ENCODE assay signal across 8 cellular contexts in the genomic region with DNA sequence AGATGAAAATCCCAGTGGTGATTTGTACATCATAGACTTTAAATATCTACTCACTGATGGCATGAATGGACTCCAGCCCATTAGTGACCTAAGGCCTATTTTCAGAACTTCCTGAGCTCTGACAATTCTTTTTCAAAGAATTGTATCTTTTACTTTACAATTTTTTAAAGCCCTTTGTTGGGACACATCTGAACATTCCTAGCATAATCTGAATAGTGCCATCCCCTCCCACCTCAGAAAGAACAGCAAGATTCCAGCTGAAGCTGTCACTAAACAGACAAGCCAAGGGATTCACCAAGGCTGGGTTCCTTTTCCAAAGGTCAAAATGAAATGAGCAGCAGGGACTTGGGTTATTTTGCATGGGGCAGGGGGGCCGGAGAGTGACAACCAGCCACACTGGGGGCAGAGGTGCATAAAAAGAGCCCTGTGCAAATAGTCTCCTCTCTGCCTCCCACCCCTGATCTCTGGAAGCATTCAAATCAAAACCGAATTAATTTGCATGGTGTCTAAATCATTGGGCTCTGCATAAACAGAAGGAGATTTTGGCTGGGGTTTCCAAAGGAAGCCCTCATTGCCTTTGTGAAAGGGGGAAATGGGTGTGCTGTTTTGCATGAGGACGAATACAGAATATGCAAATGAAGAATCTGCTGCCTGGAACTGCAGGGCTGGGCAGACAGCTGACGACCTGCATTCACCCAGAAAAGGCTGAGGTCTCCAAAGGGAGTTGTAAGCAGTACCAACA. TPM values are rescaled to one million over a fixed set of nuclear protein-coding genes. Genes with fewer than 3 reads are reported as not detected.
DNase-seq lines count a peak whose midpoint lies in the region; ATAC-seq, FAIRE-seq and TF ChIP-seq lines count a peak whose summit lies in the region.

No MANE protein-coding gene starts in this region.

- peak overlapping the region; percentile 77 for H3K27ac Mint-ChIP-seq in activated CD4-positive, alpha-beta memory T cell treated with anti-CD3 and anti-CD28 coated beads for 36 hours
- no peak overlapping the region for H3K27ac Mint-ChIP-seq in activated CD4-positive, alpha-beta memory T cell treated with anti-CD3 and anti-CD28 coated beads, Interleukin-2, amount 10 ng/mL, durations not matched to agents 7 days and 5 days
- peak overlapping the region in 1 of 2 donors; percentile 21 for H3K27ac Mint-ChIP-seq in natural killer cell

- H3K27me3 Mint-ChIP-seq in activated CD4-positive, alpha-beta memory T cell treated with anti-CD3 and anti-CD28 coated beads for 36 hours, result no peaks in the 10 kb centered on the region
- H3K27me3 Mint-ChIP-seq in activated CD4-positive, alpha-beta memory T cell treated with anti-CD3 and anti-CD28 coated beads, Interleukin-2, amount 10 ng/mL, durations not matched to agents 7 days and 5 days, result no peaks in the 10 kb centered on the region
- H3K27me3 Mint-ChIP-seq in natural killer cell (ENCODE audit: low read depth in 2 of 2), result no peaks in the 10 kb centered on the region

- peak; percentile 99 for ATAC-seq in HG02571 (IDR thresholded peaks at IDR 0.05; ENCODE audit: unreplicated experiment)
- ATAC-seq in natural killer cell, result peak in 2 of 3 donors; percentile 24 to 26

- H3K36me3 Mint-ChIP-seq in activated CD4-positive, alpha-beta memory T cell treated with anti-CD3 and anti-CD28 coated beads for 36 hours, result peaks cover 2% of the 10 kb centered on the region
- H3K36me3 Mint-ChIP-seq in activated CD4-positive, alpha-beta memory T cell treated with anti-CD3 and anti-CD28 coated beads, Interleukin-2, amount 10 ng/mL, durations not matched to agents 7 days and 5 days (ENCODE audit: low read depth), result peaks cover 5% of the 10 kb centered on the region
- H3K36me3 Mint-ChIP-seq in natural killer cell, result peaks cover 6% of the 10 kb centered on the region

- CTCF ChIA-PET in activated CD4-positive, alpha-beta memory T cell treated with anti-CD3 and anti-CD28 coated beads for 36 hours (lab: Charles Lee), result interaction anchor here (1.3 kb wide), 1 partner anchor 19 kb away, joined by 4 read pairs; no protein-coding TSS in a partner anchor
- CTCF ChIA-PET in activated CD4-positive, alpha-beta memory T cell treated with anti-CD3 and anti-CD28 coated beads, Interleukin-2, amount 10 ng/mL, durations not matched to agents 7 days and 5 days (lab: Charles Lee), result interaction anchor here (1.2 to 1.3 kb wide), 2 partner anchors 16 to 19 kb away, joined by 4 to 5 read pairs; no protein-coding TSS in a partner anchor

- no peak for TF ChIP-seq CTCF in natural killer cell (IDR thresholded peaks at IDR 0.05)

- peak overlapping the region; percentile 50 for H3K4me3 Mint-ChIP-seq in activated CD4-positive, alpha-beta memory T cell treated with anti-CD3 and anti-CD28 coated beads for 36 hours
- H3K4me3 Mint-ChIP-seq in activated CD4-positive, alpha-beta memory T cell treated with anti-CD3 and anti-CD28 coated beads, Interleukin-2, amount 10 ng/mL, durations not matched to agents 7 days and 5 days, result no peak overlapping the region
- no peak overlapping the region for H3K4me3 Mint-ChIP-seq in natural killer cell

- H3K4me1 Mint-ChIP-seq in activated CD4-positive, alpha-beta memory T cell treated with anti-CD3 and anti-CD28 coated beads for 36 hours (ENCODE audit: low read depth), result peaks cover 63% of the 10 kb centered on the region
- peaks cover 18% of the 10 kb centered on the region for H3K4me1 Mint-ChIP-seq in activated CD4-positive, alpha-beta memory T cell treated with anti-CD3 and anti-CD28 coated beads, Interleukin-2, amount 10 ng/mL, durations not matched to agents 7 days and 5 days
- H3K4me1 Mint-ChIP-seq in natural killer cell, result peaks cover 20 to 29% of the 10 kb centered on the region in 2 donors

- intact Hi-C loops in activated CD4-positive, alpha-beta memory T cell treated with anti-CD3 and anti-CD28 coated beads for 36 hours (cut with micrococcal nuclease), result loop anchor here (1.0 kb wide), 1 partner anchor 37 kb away; no protein-coding TSS in a partner anchor
- intact Hi-C loops in natural killer cell (cut with micrococcal nuclease), result no loop called here

- POLR2A ChIA-PET in activated CD4-positive, alpha-beta memory T cell treated with anti-CD3 and anti-CD28 coated beads for 36 hours (lab: Charles Lee), result no interaction called here
- POLR2A ChIA-PET in activated CD4-positive, alpha-beta memory T cell treated with anti-CD3 and anti-CD28 coated beads, Interleukin-2, amount 10 ng/mL, durations not matched to agents 7 days and 5 days (lab: Charles Lee), result interaction anchor here (1.4 kb wide), 2 partner anchors 34 to 37 kb away, joined by 7 to 8 read pairs; no protein-coding TSS in a partner anchor

- FAIRE-seq in RCC 7860 (lab: Jason Lieb, UNC), result no peak

- peak; percentile 58 for DNase-seq in activated CD4-positive, alpha-beta memory T cell treated with anti-CD3 and anti-CD28 coated beads for 36 hours
- no peak for DNase-seq in activated CD4-positive, alpha-beta memory T cell treated with anti-CD3 and anti-CD28 coated beads, Interleukin-2, amount 10 ng/mL, durations not matched to agents 7 days and 5 days
- DNase-seq in NCI-H526 treated with DMSO at 0.1 percent for 48 hours (lab: John Stamatoyannopoulos, UW) (peak; percentile 99), natural killer cell (no peak), NCI-H1105 (lab: John Stamatoyannopoulos, UW) (no peak), RCC 7860 (ENCODE audit: low spot score) (no peak), superior temporal gyrus (ENCODE audit: extremely low spot score) (no peak)

- no peaks in the 10 kb centered on the region for H3K9me3 Mint-ChIP-seq in activated CD4-positive, alpha-beta memory T cell treated with anti-CD3 and anti-CD28 coated beads for 36 hours
- H3K9me3 Mint-ChIP-seq in activated CD4-positive, alpha-beta memory T cell treated with anti-CD3 and anti-CD28 coated beads, Interleukin-2, amount 10 ng/mL, durations not matched to agents 7 days and 5 days, result no peaks in the 10 kb centered on the region
- H3K9me3 Mint-ChIP-seq in natural killer cell, result no peaks in the 10 kb centered on the region

RNA-seq across cellular contexts. Expression of a gene that starts 17.2 kb away (rescaled TPM):
- total RNA-seq in activated CD4-positive, alpha-beta memory T cell treated with anti-CD3 and anti-CD28 coated beads for 36 hours, result 1 to 10 TPM; 6.3 to 7.0 TPM
- 10 to 100 TPM; 11.7 to 11.8 TPM for total RNA-seq in activated CD4-positive, alpha-beta memory T cell treated with anti-CD3 and anti-CD28 coated beads, Interleukin-2, amount 10 ng/mL, durations not matched to agents 7 days and 5 days
- 10 to 100 TPM; 27.2 to 48.6 (median 44.7) TPM for total RNA-seq in natural killer cell

Comparison
In these comparisons a context has a peak if more than half of its experiments do, and no peak if none do; other contexts are left out.
1. DNase-seq: peak in activated CD4-positive, alpha-beta memory T cell treated with anti-CD3 and anti-CD28 coated beads for 36 hours (single experiment) and NCI-H526 treated with DMSO at 0.1 percent for 48 hours (single experiment); none in activated CD4-positive, alpha-beta memory T cell treated with anti-CD3 and anti-CD28 coated beads, Interleukin-2, amount 10 ng/mL, durations not matched to agents 7 days and 5 days (single experiment), natural killer cell (single experiment), NCI-H1105 (single experiment), RCC 7860 (single experiment) and superior temporal gyrus (single experiment).